29 cellular contexts compared by ENCODE assay signal in the genomic region with DNA sequence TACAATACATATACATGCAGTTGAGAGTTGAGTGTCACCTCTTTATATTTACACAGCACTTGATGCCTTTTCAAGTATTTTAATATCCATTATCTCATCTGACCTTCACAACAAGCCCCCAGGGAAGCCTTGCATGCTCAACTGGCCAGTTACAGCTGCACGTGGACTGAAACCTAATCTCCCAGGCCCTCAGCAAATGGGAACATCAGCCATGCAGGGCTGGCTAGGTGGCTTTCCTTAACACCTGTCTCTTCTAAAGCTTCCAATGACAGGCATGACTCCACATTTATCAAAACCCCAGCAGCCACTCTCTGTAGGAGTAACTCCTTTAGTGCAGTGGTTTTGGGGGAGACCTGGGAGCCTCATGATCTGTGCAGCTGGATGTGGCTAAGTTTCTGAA. TPM values are rescaled to one million over a fixed set of nuclear protein-coding genes. Genes with fewer than 3 reads are reported as not detected.
DNase-seq lines count a peak whose midpoint lies in the region; ATAC-seq and TF ChIP-seq lines count a peak whose summit lies in the region.
"Had no signal": no experiment of that assay in that cellular context is flagged by ENCODE, and none has a peak within 500 bp of the region (broad histone marks: within the 10 kb centered on the region; RNA-seq: fewer than 3 reads in every experiment).

No MANE protein-coding gene starts in this region.

- no peaks in the 10 kb centered on the region for H3K27me3 ChIP-seq in tibial artery
- H3K27me3 ChIP-seq: foreskin keratinocyte, right lobe of liver, upper lobe of left lung had no signal

- H3K9me3 ChIP-seq in tibial artery: no peaks in the 10 kb centered on the region
- H3K9me3 ChIP-seq: right lobe of liver, upper lobe of left lung had no signal

- no peaks in the 10 kb centered on the region for H3K4me1 ChIP-seq in tibial artery
- H3K4me1 ChIP-seq: foreskin keratinocyte, right lobe of liver, upper lobe of left lung had no signal

- H3K9me3 Mint-ChIP-seq in activated naive CD4-positive, alpha-beta T cell treated with anti-CD3 and anti-CD28 coated beads, Interleukin-2, amount 50 U/mL, for 72 hours: no peaks in the 10 kb centered on the region
- H3K9me3 Mint-ChIP-seq: CD8-positive, alpha-beta T cell; IgD-negative memory B cell; immature natural killer cell; stimulated activated memory B cell treated with anti-CD40 and anti-IgM and Interleukin-4, amounts not matched to agents 10 μg/mL and 1 μg/mL and 100 μg/mL, for 72 hours had no signal

- no peak for TF ChIP-seq CTCF in tibial artery (IDR thresholded peaks at IDR 0.05)

- peaks cover 0 to 45% (median 9%) of the 10 kb centered on the region in 3 donors for H3K36me3 ChIP-seq in tibial artery

- H3K27ac ChIP-seq in tibial artery: no peak overlapping the region
- H3K27ac ChIP-seq: foreskin keratinocyte, right lobe of liver, upper lobe of left lung had no signal

- ATAC-seq in activated naive CD4-positive, alpha-beta T cell treated with anti-CD3 and anti-CD28 coated beads, Interleukin-2, amount 50 U/mL, for 72 hours: no peak
- ATAC-seq: CD8-positive, alpha-beta T cell; esophagus mucosa; foreskin keratinocyte; left colon; right lobe of liver; stimulated activated memory B cell treated with anti-CD40 and anti-IgM and Interleukin-4, amounts not matched to agents 10 μg/mL and 1 μg/mL and 100 μg/mL, for 72 hours had no signal

- DNase-seq in DMS53 (lab: John Stamatoyannopoulos, UW) (peak; percentile 95), NCI-H1417 treated with DMSO at 0.1 percent for 48 hours (lab: John Stamatoyannopoulos, UW) (peak; percentile 73), NCI-H510A (lab: John Stamatoyannopoulos, UW) (peak; percentile 71), SHP77 (lab: John Stamatoyannopoulos, UW) (peak; percentile 24 to 34), hypothalamus (lab: John Stamatoyannopoulos, UW) (no peak), tibial artery (no peak)
- no peak for DNase-seq in activated naive CD4-positive, alpha-beta T cell treated with anti-CD3 and anti-CD28 coated beads, Interleukin-2, amount 50 U/mL, for 72 hours (ENCODE audit: low spot score in 2 of 2)
- DNase-seq in activated CD4-positive, alpha-beta T cell treated with anti-CD3 and anti-CD28 coated beads for 48 hours: no peak
- DNase-seq: activated CD8-positive, alpha-beta memory T cell treated with anti-CD3 and anti-CD28 coated beads for 24 hours; activated effector memory CD4-positive, alpha-beta T cell treated with anti-CD3 and anti-CD28 coated beads, Interleukin-2, amount 50 U/mL, for 16 hours; CD8-positive, alpha-beta T cell; central memory CD4-positive, alpha-beta T cell; DMS 273 treated with DMSO at 0.1 percent for 48 hours; foreskin keratinocyte; GDM1; hippocampal formation; immature natural killer cell; left colon; mesenchymal stem cell; NCI-H1436; NCI-H446 treated with DMSO at 0.1 percent for 48 hours; right lobe of liver; stimulated activated CD4-positive, alpha-beta T cell treated with anti-CD3 and anti-CD28 coated beads, Interleukin-4, amount 100 ng/mL, for 4 hours; substantia nigra; upper lobe of left lung had no signal

- no peak overlapping the region for H3K4me3 ChIP-seq in tibial artery
- H3K4me3 ChIP-seq: right lobe of liver, upper lobe of left lung had no signal

- H3K36me3 Mint-ChIP-seq in activated naive CD4-positive, alpha-beta T cell treated with anti-CD3 and anti-CD28 coated beads, Interleukin-2, amount 50 U/mL, for 72 hours: no peaks in the 10 kb centered on the region
- H3K36me3 Mint-ChIP-seq: IgD-negative memory B cell had no signal

- no peak overlapping the region for H3K27ac Mint-ChIP-seq in activated naive CD4-positive, alpha-beta T cell treated with anti-CD3 and anti-CD28 coated beads, Interleukin-2, amount 50 U/mL, for 72 hours
- H3K27ac Mint-ChIP-seq: B cell; CD8-positive, alpha-beta T cell; IgD-negative memory B cell; immature natural killer cell; stimulated activated memory B cell treated with anti-CD40 and anti-IgM and Interleukin-4, amounts not matched to agents 10 μg/mL and 1 μg/mL and 100 μg/mL, for 72 hours had no signal

- intact Hi-C loops in tibial artery (cut with DNase I; ENCODE audit: low total_unique reads): no loop called here

RNA-seq across cellular contexts. Expression of gene PHKA2, which starts 56.4 kb away (rescaled TPM):
- total RNA-seq in activated naive CD4-positive, alpha-beta T cell treated with anti-CD3 and anti-CD28 coated beads, Interleukin-2, amount 50 U/mL, for 72 hours: 10 to 100 TPM; 25.1 to 25.9 TPM

Comparison
In these comparisons a context has a peak if more than half of its experiments do, and no peak if none do; other contexts are left out.
1. DNase-seq: peak in DMS53 (single experiment), NCI-H1417 treated with DMSO at 0.1 percent for 48 hours (single experiment), NCI-H510A (single experiment) and SHP77 (2 of 2); none in activated naive CD4-positive, alpha-beta T cell treated with anti-CD3 and anti-CD28 coated beads, Interleukin-2, amount 50 U/mL, for 72 hours (0 of 2), hypothalamus (0 of 51), activated CD4-positive, alpha-beta T cell treated with anti-CD3 and anti-CD28 coated beads for 48 hours (single experiment) and tibial artery (0 of 2).